Comparison of ENCODE assay signal across 28 cellular contexts in the genomic region with DNA sequence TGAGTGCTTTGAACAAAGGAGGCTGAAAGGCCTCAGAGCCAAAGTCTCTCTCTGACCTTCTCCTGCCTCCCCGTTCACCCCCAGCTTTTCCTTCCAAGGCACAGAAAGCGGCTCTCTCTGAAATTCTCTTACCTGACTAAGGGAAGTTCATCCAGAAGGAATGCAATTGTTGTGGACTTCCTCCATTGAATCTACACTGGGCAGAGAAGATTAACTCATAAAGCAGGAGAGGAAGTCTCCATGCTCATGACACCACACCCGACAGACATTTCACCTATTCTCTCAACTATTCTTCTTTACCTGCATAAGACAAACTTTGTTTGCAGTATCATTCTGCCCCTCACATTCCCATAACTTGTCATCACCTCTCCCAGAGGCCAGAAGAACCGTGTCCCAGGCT.
"Had no signal": no experiment of that assay in that cellular context is flagged by ENCODE, and none has a peak within 500 bp of the region (broad histone marks: within the 10 kb centered on the region; RNA-seq: fewer than 3 reads in every experiment).

No MANE protein-coding gene starts in this region.

- FAIRE-seq: colon had no signal

- H3K4me3 ChIP-seq: ascending aorta, breast epithelium, esophagus squamous epithelium, gastroesophageal sphincter had no signal

- DNase-seq: activated CD4-positive, alpha-beta memory T cell treated with anti-CD3 and anti-CD28 coated beads, Interleukin-2, amount 10 ng/mL, durations not matched to agents 7 days and 5 days; activated CD4-positive, alpha-beta T cell treated with anti-CD3 and anti-CD28 coated beads for 1 hour; activated CD4-positive, alpha-beta T cell treated with anti-CD3 and anti-CD28 coated beads for 4 hours; activated CD4-positive, alpha-beta T cell treated with anti-CD3 and anti-CD28 coated beads, Interleukin-2, amount 10 ng/mL, durations not matched to agents 7 days and 5 days; activated CD4-positive, alpha-beta T cell treated with anti-CD3 and anti-CD28 coated beads, Interleukin-2, amount 50 U/mL, for 4 hours; activated CD8-positive, alpha-beta memory T cell treated with anti-CD3 and anti-CD28 coated beads, Interleukin-2, amount 50 U/mL, for 48 hours; activated gamma-delta T cell; activated naive CD4-positive, alpha-beta T cell; activated naive CD4-positive, alpha-beta T cell treated with anti-CD3 and anti-CD28 coated beads, Interleukin-2, amount 10 ng/mL, durations not matched to agents 7 days and 5 days; activated naive CD8-positive, alpha-beta T cell treated with anti-CD3 and anti-CD28 coated beads, Interleukin-2, amount 10 ng/mL, durations not matched to agents 7 days and 5 days; activated T-cell treated with anti-CD3 and anti-CD28 coated beads for 4 hours; activated T-cell treated with anti-CD3 and anti-CD28 coated beads, Interleukin-2, amount 50 U/mL, for 24 hours; activated T-cell treated with anti-CD3 and anti-CD28 coated beads, Interleukin-2, amount 50 U/mL, for 72 hours; cortex of kidney; dermis blood vessel endothelial cell; effector CD4-positive, alpha-beta T cell; effector memory CD8-positive, alpha-beta T cell; esophagus squamous epithelium; foreskin melanocyte; T-helper 1 cell; T-helper 17 cell; T1000 had no signal

- ATAC-seq: activated naive CD4-positive, alpha-beta T cell treated with anti-CD3 and anti-CD28 coated beads, Interleukin-2, amount 50 U/mL, for 72 hours; activated T-cell treated with anti-CD3 and anti-CD28 coated beads, Interleukin-2, amount 50 U/mL, for 72 hours; effector memory CD8-positive, alpha-beta T cell; gastroesophageal sphincter; T-helper 17 cell; WTC11 had no signal
